16 cellular contexts compared by ENCODE assay signal in the genomic region with DNA sequence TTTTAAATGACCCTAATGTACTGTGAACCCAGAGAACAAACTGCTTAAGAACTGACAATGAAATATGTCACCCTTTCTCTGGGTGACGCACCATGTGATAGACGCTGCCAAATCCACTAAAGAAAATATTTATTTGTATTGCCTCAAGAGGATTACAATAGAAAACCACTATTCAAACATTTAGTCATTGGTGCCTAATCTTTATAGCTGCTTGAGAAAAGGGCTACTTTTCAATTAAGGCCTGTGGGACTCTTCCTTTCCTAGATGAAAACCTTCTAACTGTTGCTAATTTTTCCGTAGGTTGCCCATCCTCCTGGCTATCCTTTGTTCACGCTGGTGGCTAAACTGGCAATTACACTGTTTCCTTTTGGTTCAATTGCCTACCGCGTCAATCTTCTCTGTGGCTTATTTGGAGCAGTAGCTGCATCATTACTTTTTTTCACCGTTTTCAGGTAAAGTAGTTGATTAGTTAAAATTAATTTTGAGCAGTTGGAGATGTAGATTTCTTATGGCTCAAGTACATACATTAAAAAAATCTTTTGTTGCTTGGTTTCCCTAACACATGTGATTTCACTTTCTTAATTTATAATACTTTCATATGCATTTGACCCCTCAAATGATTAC. TPM values are rescaled to one million over a fixed set of nuclear protein-coding genes. Genes with fewer than 3 reads are reported as not detected.
DNase-seq lines count a peak whose midpoint lies in the region; ATAC-seq and TF ChIP-seq lines count a peak whose summit lies in the region.
"Had no signal": no experiment of that assay in that cellular context is flagged by ENCODE, and none has a peak within 500 bp of the region (broad histone marks: within the 10 kb centered on the region; RNA-seq: fewer than 3 reads in every experiment).

No MANE protein-coding gene starts in this region.

- H3K27me3 Mint-ChIP-seq in activated naive CD8-positive, alpha-beta T cell treated with anti-CD3 and anti-CD28 coated beads, Interleukin-2, amount 50 U/mL, for 24 hours, result no peaks in the 10 kb centered on the region
- H3K27me3 Mint-ChIP-seq in Calu3 (ENCODE audit: unreplicated experiment), result no peaks in the 10 kb centered on the region

- TF ChIP-seq CTCF in Calu3 (IDR thresholded peaks at IDR 0.05; ENCODE audit: unreplicated experiment), result no peak

- CTCF ChIA-PET in Calu3 (lab: Charles Lee), result no interaction called here

- no peak for ATAC-seq in HG03521 (IDR thresholded peaks at IDR 0.05; ENCODE audit: unreplicated experiment)
- ATAC-seq in activated naive CD8-positive, alpha-beta T cell treated with anti-CD3 and anti-CD28 coated beads, Interleukin-2, amount 50 U/mL, for 24 hours, result no peak

- BruUV-seq in Calu3 (replicated peaks; lab: Mats Ljungman, UMichigan), result no TSS peak

- no peaks in the 10 kb centered on the region for H3K9me3 Mint-ChIP-seq in activated naive CD8-positive, alpha-beta T cell treated with anti-CD3 and anti-CD28 coated beads, Interleukin-2, amount 50 U/mL, for 24 hours
- no peaks in the 10 kb centered on the region for H3K9me3 Mint-ChIP-seq in Calu3 (ENCODE audit: low read depth, unreplicated experiment)

- peaks cover 31% of the 10 kb centered on the region for H3K4me1 Mint-ChIP-seq in activated naive CD8-positive, alpha-beta T cell treated with anti-CD3 and anti-CD28 coated beads, Interleukin-2, amount 50 U/mL, for 24 hours
- peaks cover 31% of the 10 kb centered on the region for H3K4me1 Mint-ChIP-seq in Calu3 (ENCODE audit: low read depth, unreplicated experiment)

- H3K4me3 Mint-ChIP-seq in activated naive CD8-positive, alpha-beta T cell treated with anti-CD3 and anti-CD28 coated beads, Interleukin-2, amount 50 U/mL, for 24 hours, result no peak overlapping the region
- H3K4me3 Mint-ChIP-seq in Calu3 (ENCODE audit: low read depth, unreplicated experiment), result no peak overlapping the region

- intact Hi-C loops in Calu3 (cut with micrococcal nuclease; ENCODE audit: unreplicated experiment), result loop anchor here (10.0 kb wide), 1 partner anchor 599 kb away; no protein-coding TSS in a partner anchor

- peak; percentile 80 for DNase-seq in NCI-H82 (lab: John Stamatoyannopoulos, UW)
- no peak for DNase-seq in NCI-H82 treated with DMSO at 0.1 percent for 48 hours (lab: John Stamatoyannopoulos, UW; ENCODE audit: unreplicated experiment)
- DNase-seq in NCI-H2196 treated with DMSO at 0.1 percent for 48 hours (lab: John Stamatoyannopoulos, UW; ENCODE audit: unreplicated experiment), result peak; percentile 59
- DNase-seq in astrocyte of the hippocampus (ENCODE audit: low read depth, low spot score), result peak; percentile 62
- DNase-seq in stromal cell of bone marrow (ENCODE audit: low read depth), result peak; percentile 36
- DNase-seq in activated naive CD8-positive, alpha-beta T cell treated with anti-CD3 and anti-CD28 coated beads, Interleukin-2, amount 50 U/mL, for 24 hours, result no peak
- DNase-seq in Calu3, result no peak
- DNase-seq: activated naive CD4-positive, alpha-beta T cell; aorta; colonic mucosa; DMS79 treated with DMSO at 0.1 percent for 48 hours; foreskin fibroblast; kidney; NCI-H226; occipital lobe had no signal

- H3K36me3 Mint-ChIP-seq in activated naive CD8-positive, alpha-beta T cell treated with anti-CD3 and anti-CD28 coated beads, Interleukin-2, amount 50 U/mL, for 24 hours (ENCODE audit: low read depth), result peaks cover 13% of the 10 kb centered on the region
- H3K36me3 Mint-ChIP-seq in Calu3 (ENCODE audit: insufficient read depth, unreplicated experiment), result peaks cover 1% of the 10 kb centered on the region

- no peak overlapping the region for H3K27ac Mint-ChIP-seq in activated naive CD8-positive, alpha-beta T cell treated with anti-CD3 and anti-CD28 coated beads, Interleukin-2, amount 50 U/mL, for 24 hours
- H3K27ac Mint-ChIP-seq in Calu3 (ENCODE audit: unreplicated experiment), result no peak overlapping the region

RNA-seq across cellular contexts. Expression of gene TMEM260, which starts 6.0 kb away (rescaled TPM):
- total RNA-seq in Calu3 (2022), result 18.3 and 24.1 TPM in 2 replicates

Comparison
In these comparisons a context has a peak if more than half of its experiments do, and no peak if none do; other contexts are left out.
1. DNase-seq: peak in NCI-H82 (single experiment), NCI-H2196 treated with DMSO at 0.1 percent for 48 hours (single experiment), astrocyte of the hippocampus (single experiment) and stromal cell of bone marrow (single experiment); none in NCI-H82 treated with DMSO at 0.1 percent for 48 hours (single experiment), activated naive CD8-positive, alpha-beta T cell treated with anti-CD3 and anti-CD28 coated beads, Interleukin-2, amount 50 U/mL, for 24 hours (single experiment) and Calu3 (single experiment).